ENCODE assay signal across 10 cellular contexts in the genomic region with DNA sequence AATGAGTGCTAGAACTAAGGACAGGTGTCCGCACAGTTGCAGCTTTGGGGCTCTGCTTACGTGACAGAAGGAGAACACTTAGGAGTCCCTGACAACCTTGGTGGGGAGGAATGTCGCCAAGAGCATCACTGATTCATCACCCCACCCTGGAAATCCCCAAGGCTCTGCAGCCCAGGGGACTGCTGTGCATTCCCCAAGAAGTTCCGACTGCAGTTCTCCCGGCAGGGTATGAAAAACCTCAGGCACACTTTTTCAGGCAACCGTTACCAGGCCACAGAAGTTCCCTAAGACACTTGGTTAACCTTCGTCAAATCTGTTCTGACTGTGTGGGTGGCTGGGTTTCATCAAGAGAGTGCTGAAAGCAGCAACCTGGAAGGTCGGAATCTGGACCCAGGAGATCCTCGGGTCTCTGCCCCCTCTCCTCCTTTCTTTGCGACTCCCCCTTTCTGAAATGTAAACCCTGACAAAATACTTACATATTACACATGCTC.
DNase-seq lines count a peak whose midpoint lies in the region; ATAC-seq and TF ChIP-seq lines count a peak whose summit lies in the region.
"Had no signal": no experiment of that assay in that cellular context is flagged by ENCODE, and none has a peak within 500 bp of the region (broad histone marks: within the 10 kb centered on the region; RNA-seq: fewer than 3 reads in every experiment).

No MANE protein-coding gene starts in this region.

- WGBS in smooth muscle cell (ENCODE audit: low lambda C conversion rate): 77% methylated on average over 10 of the region's 10 CpGs

- no peaks in the 10 kb centered on the region for H3K79me2 ChIP-seq in smooth muscle cell (ENCODE audit: low read depth)

- DNase-seq in Daoy (ENCODE audit: low read depth) (peak; percentile 75), astrocyte of the hippocampus (ENCODE audit: low read depth, low spot score) (peak; percentile 27), smooth muscle cell (lab: John Stamatoyannopoulos, UW; ENCODE audit: unreplicated experiment) (no peak), NCI-H2196 treated with DMSO at 0.1 percent for 48 hours (lab: John Stamatoyannopoulos, UW; ENCODE audit: unreplicated experiment) (no peak), AML-193 (lab: John Stamatoyannopoulos, UW) (no peak)
- DNase-seq: MM.1S, NCI-H446 had no signal

- H3K27ac ChIP-seq in smooth muscle cell (ENCODE audit: low read depth): no peak overlapping the region
- H3K27ac ChIP-seq: gastroesophageal sphincter had no signal

- no peaks in the 10 kb centered on the region for H3K4me1 ChIP-seq in smooth muscle cell (ENCODE audit: low read depth)
- H3K4me1 ChIP-seq: gastroesophageal sphincter had no signal

- H2AFZ ChIP-seq in smooth muscle cell (ENCODE audit: low read depth): no peak overlapping the region

- ATAC-seq in GM18502 (IDR thresholded peaks at IDR 0.05; ENCODE audit: poor library complexity, unreplicated experiment) (peak; percentile 63), HG03439 (IDR thresholded peaks at IDR 0.05; ENCODE audit: unreplicated experiment) (peak; percentile 69)
- ATAC-seq: gastroesophageal sphincter had no signal

- no peak overlapping the region for H3K9ac ChIP-seq in smooth muscle cell (ENCODE audit: low read depth)

- no peaks in the 10 kb centered on the region for H3K27me3 ChIP-seq in smooth muscle cell (ENCODE audit: low read depth)

- TF ChIP-seq CTCF in smooth muscle cell (IDR thresholded peaks at IDR 0.05; ENCODE audit: borderline replicate concordance, insufficient read depth, poor library complexity, severe bottlenecking): no peak

- no peak overlapping the region for H3K4me2 ChIP-seq in smooth muscle cell

- H3F3A ChIP-seq in smooth muscle cell (ENCODE audit: low read depth): no peaks in the 10 kb centered on the region

- H3K36me3 ChIP-seq in smooth muscle cell (ENCODE audit: low read depth): no peaks in the 10 kb centered on the region
- H3K36me3 ChIP-seq: gastroesophageal sphincter had no signal

- H4K20me1 ChIP-seq in smooth muscle cell (ENCODE audit: low read depth): no peaks in the 10 kb centered on the region

- no peak overlapping the region for H3K4me3 ChIP-seq in smooth muscle cell
- H3K4me3 ChIP-seq: gastroesophageal sphincter had no signal

- H3K9me3 ChIP-seq in smooth muscle cell (replicated peaks; ENCODE audit: low read depth): no peaks in the 10 kb centered on the region
- H3K9me3 ChIP-seq: gastroesophageal sphincter had no signal

Comparison
In these comparisons a context has a peak if more than half of its experiments do, and no peak if none do; other contexts are left out.
1. DNase-seq: peak in Daoy (single experiment) and astrocyte of the hippocampus (single experiment); none in smooth muscle cell (single experiment), NCI-H2196 treated with DMSO at 0.1 percent for 48 hours (single experiment) and AML-193 (0 of 2).